ENCODE assay signal across 14 cellular contexts in the genomic region with DNA sequence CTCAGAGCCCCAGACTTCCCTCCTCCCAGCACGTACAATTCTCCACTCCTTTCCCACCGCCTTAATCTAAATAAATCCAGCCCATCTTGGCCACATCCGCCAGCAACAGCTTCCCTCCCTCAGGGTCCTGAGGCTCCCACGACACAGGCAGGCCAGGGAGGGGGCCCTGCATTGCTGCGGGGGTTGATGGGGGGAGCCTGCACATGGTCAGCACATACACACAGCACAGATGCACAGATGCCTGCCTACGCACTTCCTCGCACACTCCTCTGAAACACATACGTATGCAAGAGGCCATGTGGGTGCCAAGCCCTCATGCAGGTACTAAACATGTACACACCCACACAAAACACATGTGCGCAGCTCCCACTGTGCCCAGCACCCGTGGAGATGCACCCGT. TPM values are rescaled to one million over a fixed set of nuclear protein-coding genes. Genes with fewer than 3 reads are reported as not detected.
DNase-seq lines count a peak whose midpoint lies in the region; ATAC-seq and TF ChIP-seq lines count a peak whose summit lies in the region.
"Had no signal": no experiment of that assay in that cellular context is flagged by ENCODE, and none has a peak within 500 bp of the region (broad histone marks: within the 10 kb centered on the region; RNA-seq: fewer than 3 reads in every experiment).

No MANE protein-coding gene starts in this region.

- H3K36me3 ChIP-seq in right atrium auricular region (no peaks in the 10 kb centered on the region), sigmoid colon (no peaks in the 10 kb centered on the region), WERI-Rb-1 (no peaks in the 10 kb centered on the region)

- TF ChIP-seq CTCF in AG10803 (conservative IDR thresholded peaks at IDR 0.05; ENCODE audit: low read length) (no peak), right atrium auricular region (IDR thresholded peaks at IDR 0.05) (no peak), sigmoid colon (IDR thresholded peaks at IDR 0.05) (no peak), WERI-Rb-1 (IDR thresholded peaks at IDR 0.05; ENCODE audit: low read depth, low read length) (no peak)

- TF ChIP-seq EP300 in sigmoid colon (IDR thresholded peaks at IDR 0.05), result no peak

- DNase-seq in AG10803 (ENCODE audit: low read depth), result peak; percentile 51
- DNase-seq in amniotic epithelial cell (ENCODE audit: low read depth), result peak; percentile 87
- no peak for DNase-seq in right atrium auricular region (ENCODE audit: low spot score)
- no peak for DNase-seq in sigmoid colon
- DNase-seq in NCI-H748 (lab: John Stamatoyannopoulos, UW; ENCODE audit: unreplicated experiment), result no peak
- DNase-seq in NK-92 (lab: John Stamatoyannopoulos, UW; ENCODE audit: unreplicated experiment), result no peak
- DNase-seq in WERI-Rb-1, result no peak
- DNase-seq: activated CD4-positive, alpha-beta T cell treated with anti-CD3 and anti-CD28 coated beads, Interleukin-2, amount 50 U/mL, for 1 hour; activated naive CD8-positive, alpha-beta T cell treated with anti-CD3 and anti-CD28 coated beads, Interleukin-2, amount 10 ng/mL, durations not matched to agents 7 days and 5 days; C1 segment of cervical spinal cord; stimulated activated CD4-positive, alpha-beta T cell treated with anti-CD3 and anti-CD28 coated beads, Interleukin-1b, Interleukin-23, amount 100 ng/mL, for 48 hours had no signal

- no peak for TF ChIP-seq POLR2A in sigmoid colon (IDR thresholded peaks at IDR 0.05)

- peaks cover 0 to 99% of the 10 kb centered on the region in 2 donors for H3K4me1 ChIP-seq in right atrium auricular region
- peaks cover 0 to 95% (median 92%) of the 10 kb centered on the region in 4 donors for H3K4me1 ChIP-seq in sigmoid colon

- H3K9me3 ChIP-seq in right atrium auricular region (no peaks in the 10 kb centered on the region), sigmoid colon (no peaks in the 10 kb centered on the region), WERI-Rb-1 (ENCODE audit: severe bottlenecking) (no peaks in the 10 kb centered on the region)

- H3K27ac ChIP-seq in right atrium auricular region, result peak overlapping the region; percentile 78 to 82
- peak overlapping the region; percentile 84 to 92 (median 87) for H3K27ac ChIP-seq in sigmoid colon
- no peak overlapping the region for H3K27ac ChIP-seq in WERI-Rb-1

- H3K4me3 ChIP-seq in AG10803 (ENCODE audit: low read length) (no peak overlapping the region), right atrium auricular region (peak overlapping the region in 1 of 2 donors; percentile 3), sigmoid colon (no peak overlapping the region), WERI-Rb-1 (ENCODE audit: low read depth, low read length) (no peak overlapping the region)

- WGBS in sigmoid colon, 2 donors, result 71 to 80% methylated on average over 11 of the region's 11 CpGs

- ATAC-seq in activated CD4-positive, CD25-positive, alpha-beta regulatory T cell treated with anti-CD3 and anti-CD28 coated beads, Interleukin-2, amount 50 U/mL, for 24 hours, result no peak

- no peaks in the 10 kb centered on the region for H3K27me3 ChIP-seq in right atrium auricular region
- no peaks in the 10 kb centered on the region for H3K27me3 ChIP-seq in sigmoid colon
- H3K27me3 ChIP-seq in WERI-Rb-1 (ENCODE audit: insufficient read depth, low read depth, severe bottlenecking), result no peaks in the 10 kb centered on the region

- intact Hi-C loops in sigmoid colon (cut with DNase I), result no loop called here

RNA-seq across cellular contexts. Expression of a gene that starts 14.8 kb away (rescaled TPM):
- 10 to 100 TPM; 68.3 to 68.7 TPM for total RNA-seq in right atrium auricular region
- 100 to 1,000 TPM in 1 of 4 donors, 10 to 100 TPM in 3; 54.9 to 104 (median 69.4) TPM for total RNA-seq in sigmoid colon
- 10 to 100 TPM in 1 of 3 donors, 1 to 10 TPM in 2; 3.9 to 26.7 (median 6.0) TPM for polyA plus RNA-seq in sigmoid colon

RNA-seq across cellular contexts. Expression of a gene that starts 25.7 kb away (rescaled TPM):
- total RNA-seq in right atrium auricular region (not detected), sigmoid colon (1 to 10 TPM in 1 of 4 donors, under 1 TPM in 1, not detected in 2; 0.71 to 1.4 TPM)
- 100 to 1,000 TPM; 325 to 455 (median 330) TPM for polyA plus RNA-seq in sigmoid colon
- total RNA-seq: activated naive CD8-positive, alpha-beta T cell treated with anti-CD3 and anti-CD28 coated beads, Interleukin-2, amount 10 ng/mL, durations not matched to agents 7 days and 5 days; mononuclear cell; SK-MEL-5 had no signal

RNA-seq across cellular contexts. Expression of a gene that starts 49.0 kb away (rescaled TPM):
- total RNA-seq in right atrium auricular region, result not detected
- total RNA-seq in sigmoid colon, result not detected
- 10 to 100 TPM in 1 of 3 donors, under 1 TPM in 2; 0.46 to 10.8 (median 0.60) TPM for polyA plus RNA-seq in sigmoid colon
- total RNA-seq: activated naive CD8-positive, alpha-beta T cell treated with anti-CD3 and anti-CD28 coated beads, Interleukin-2, amount 10 ng/mL, durations not matched to agents 7 days and 5 days; SK-MEL-5 had no signal

RNA-seq across cellular contexts. Expression of a gene that starts 54.5 kb away (rescaled TPM):
- total RNA-seq in right atrium auricular region (10 to 100 TPM; 11.2 to 24.6 TPM), sigmoid colon (10 to 100 TPM; 21.9 to 44.4 (median 36.0) TPM)
- polyA plus RNA-seq in sigmoid colon, result 10 to 100 TPM; 10.8 to 26.1 (median 16.3) TPM
- total RNA-seq: SK-MEL-5 had no signal

Comparison
In these comparisons a context has a peak if more than half of its experiments do, and no peak if none do; other contexts are left out.
1. DNase-seq: peak in AG10803 (single experiment) and amniotic epithelial cell (single experiment); none in right atrium auricular region (single experiment), sigmoid colon (single experiment), NCI-H748 (single experiment), NK-92 (single experiment) and WERI-Rb-1 (single experiment).